12 cellular contexts compared by ENCODE assay signal in the genomic region with DNA sequence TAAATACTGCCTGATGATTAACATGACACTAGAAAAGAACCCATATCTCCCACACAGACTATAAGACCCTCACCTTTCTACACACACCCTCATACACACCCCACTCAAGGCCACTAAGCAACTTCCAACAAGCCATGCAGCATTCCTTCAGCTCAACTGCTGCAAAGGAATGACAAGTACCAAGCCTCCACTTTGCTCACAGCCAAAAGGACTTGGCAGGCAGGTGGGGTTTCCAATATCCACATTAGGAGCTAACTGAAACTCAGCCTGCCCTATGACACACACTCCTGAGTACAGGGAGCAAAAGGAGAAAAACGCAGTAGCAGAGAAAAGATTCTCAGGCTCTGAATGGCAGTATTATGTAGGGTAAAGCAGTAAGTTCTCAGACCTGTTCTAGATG. TPM values are rescaled to one million over a fixed set of nuclear protein-coding genes. Genes with fewer than 3 reads are reported as not detected.
DNase-seq lines count a peak whose midpoint lies in the region; ATAC-seq, FAIRE-seq and TF ChIP-seq lines count a peak whose summit lies in the region.
"Had no signal": no experiment of that assay in that cellular context is flagged by ENCODE, and none has a peak within 500 bp of the region (broad histone marks: within the 10 kb centered on the region; RNA-seq: fewer than 3 reads in every experiment).

No MANE protein-coding gene starts in this region.

- no peak for TF ChIP-seq RAD21 in HepG2 (CRISPR knock-in tag; IDR thresholded peaks at IDR 0.05)

- H3K4me1 ChIP-seq in duodenal mucosa (ENCODE audit: control insufficient read depth in 1 of 2, insufficient read depth in 2 of 2, low read length in 2 of 2) (peaks cover 20 to 39% of the 10 kb centered on the region in 2 donors), HepG2 (ENCODE audit: insufficient read depth, low read length) (peaks cover 13% of the 10 kb centered on the region), subcutaneous abdominal adipose tissue (ENCODE audit: control insufficient read depth in 5 of 5, insufficient read depth in 5 of 5, low read length in 5 of 5) (peaks cover 0 to 30% (median 25%) of the 10 kb centered on the region in 5 donors)

- no peak overlapping the region for H3K4me2 ChIP-seq in HepG2 (ENCODE audit: low read depth, low read length)

- H3K9ac ChIP-seq in duodenal mucosa (ENCODE audit: low read depth in 1 of 2, low read length in 2 of 2), result no peak overlapping the region
- H3K9ac ChIP-seq in HepG2 (ENCODE audit: insufficient read depth, low read depth, low read length), result no peak overlapping the region
- H3K9ac ChIP-seq in subcutaneous abdominal adipose tissue (ENCODE audit: low read length in 5 of 5), result no peak overlapping the region

- no peaks in the 10 kb centered on the region for H3K36me3 ChIP-seq in duodenal mucosa (ENCODE audit: control insufficient read depth in 1 of 2, insufficient read depth in 2 of 2, low read length in 2 of 2)
- peaks cover 3 to 6% of the 10 kb centered on the region in 2 experiments; a peak in 3 of 5 replicates for H3K36me3 ChIP-seq in HepG2 (replicated peaks in 1 of 2; ENCODE audit: control insufficient read depth in 1 of 2, insufficient read depth in 2 of 2, low read length in 2 of 2)
- H3K36me3 ChIP-seq in subcutaneous abdominal adipose tissue (ENCODE audit: control insufficient read depth in 5 of 5, insufficient read depth in 5 of 5, low read length in 5 of 5), result no peaks in the 10 kb centered on the region

- intact Hi-C loops in HepG2 (cut with micrococcal nuclease; ENCODE audit: unreplicated experiment), result no loop called here

- TF ChIP-seq EP300 in HepG2 (IDR thresholded peaks at IDR 0.05; ENCODE audit: low read depth in 2 of 2, low read length in 2 of 2) (no peak), HepG2 (CRISPR knock-in tag; IDR thresholded peaks at IDR 0.05; ENCODE audit: borderline replicate concordance) (no peak)

- TF ChIP-seq CTCF in HepG2 (CRISPR knock-in tag; IDR thresholded peaks at IDR 0.05), result no peak

- in situ Hi-C loops in HepG2 (cut with HindIII; ENCODE audit: extremely low pct_ligation_motif_present, low pct_unique_long_range_greater_than_20kb), result no loop called here

- H3K27ac ChIP-seq in duodenal mucosa (ENCODE audit: low read depth, low read length) (peak overlapping the region; percentile 63), HepG2 (ENCODE audit: extremely low read length, insufficient read depth, low read length) (no peak overlapping the region), subcutaneous abdominal adipose tissue (ENCODE audit: low read depth, low read length) (peak overlapping the region; percentile 32)
- H3K27ac ChIP-seq: HL-60 had no signal

- H3K9me3 ChIP-seq in duodenal mucosa (ENCODE audit: control insufficient read depth in 1 of 2, low read length in 2 of 2), result no peaks in the 10 kb centered on the region
- H3K9me3 ChIP-seq in HepG2 (ENCODE audit: low read length), result no peaks in the 10 kb centered on the region
- H3K9me3 ChIP-seq in subcutaneous abdominal adipose tissue (ENCODE audit: control insufficient read depth in 5 of 5, low read length in 5 of 5), result no peaks in the 10 kb centered on the region

- no peaks in the 10 kb centered on the region for H3K27me3 ChIP-seq in duodenal mucosa (ENCODE audit: control insufficient read depth in 1 of 2, insufficient read depth in 2 of 2, low read length in 2 of 2)
- H3K27me3 ChIP-seq in HepG2 (ENCODE audit: control insufficient read depth in 1 of 2, insufficient read depth in 2 of 2, low read length in 2 of 2), result no peaks in the 10 kb centered on the region
- H3K27me3 ChIP-seq in subcutaneous abdominal adipose tissue (ENCODE audit: control insufficient read depth in 5 of 5, insufficient read depth in 4 of 5, low read length in 5 of 5), result no peaks in the 10 kb centered on the region

- CTCF ChIA-PET in HepG2 (lab: Yijun Ruan, JAX; ENCODE audit: low intra/inter-chr PET ratio, low total read pairs), result no interaction called here

- no peak for TF ChIP-seq POLR2A in HepG2 (IDR thresholded peaks at IDR 0.05; ENCODE audit: insufficient read depth in 1 of 2, low read depth in 2 of 2, low read length in 2 of 2)

- H2AFZ ChIP-seq in HepG2 (ENCODE audit: low read length), result no peak overlapping the region

- POLR2A ChIA-PET in HepG2 (lab: Yijun Ruan, JAX), result no interaction called here

- FAIRE-seq in HepG2 (lab: Jason Lieb, UNC), result peak; percentile 43

- H3K4me3 ChIP-seq in duodenal mucosa (ENCODE audit: low read depth in 1 of 2, low read length in 2 of 2) (no peak overlapping the region), HepG2 (replicated peaks in 1 of 3; ENCODE audit: insufficient read depth in 1 of 3, low read depth in 2 of 3, low read length in 3 of 3) (no peak overlapping the region), subcutaneous abdominal adipose tissue (ENCODE audit: low read depth in 1 of 5, low read length in 5 of 5) (no peak overlapping the region)

- 91% methylated on average over 1 of the region's 1 CpG for WGBS in HepG2 (ENCODE audit: low lambda C conversion rate)

- DNase-seq in M059J (ENCODE audit: low read depth), result peak; percentile 49
- no peak for DNase-seq in HepG2 (ENCODE audit: low spot score)
- no peak for DNase-seq in SW 1271 (lab: John Stamatoyannopoulos, UW)
- no peak for DNase-seq in RPMI8226
- DNase-seq in activated naive CD4-positive, alpha-beta T cell (lab: John Stamatoyannopoulos, UW), result no peak
- DNase-seq: activated CD4-positive, alpha-beta T cell treated with anti-CD3 and anti-CD28 coated beads, Interleukin-2, amount 50 U/mL, for 4 hours; naive B cell; NCI-H524 treated with DMSO at 0.1 percent for 48 hours had no signal

- H3K79me2 ChIP-seq in HepG2 (ENCODE audit: insufficient read depth, low read length), result no peaks in the 10 kb centered on the region

- BruUV-seq in HepG2 (replicated peaks; lab: Mats Ljungman, UMichigan), result no TSS peak

- ATAC-seq in HepG2 (no peak), GM21528 (IDR thresholded peaks at IDR 0.05; ENCODE audit: low FRiP score, unreplicated experiment) (no peak)

- no peaks in the 10 kb centered on the region; the same call in 1 of the 2 replicates for H4K20me1 ChIP-seq in HepG2 (ENCODE audit: insufficient read depth, low read length)

TF ChIP-seq in HepG2, 621 proteins besides CTCF, POLR2A, EP300 and RAD21 (continues in another document):
- no peak for TF ChIP-seq KAT2B (IDR thresholded peaks at IDR 0.05; ENCODE audit: borderline replicate concordance, low read depth, low read length)
- TF ChIP-seq KMT2B (CRISPR knock-in tag; IDR thresholded peaks at IDR 0.05), result no peak
- TF ChIP-seq, protein P1, sequence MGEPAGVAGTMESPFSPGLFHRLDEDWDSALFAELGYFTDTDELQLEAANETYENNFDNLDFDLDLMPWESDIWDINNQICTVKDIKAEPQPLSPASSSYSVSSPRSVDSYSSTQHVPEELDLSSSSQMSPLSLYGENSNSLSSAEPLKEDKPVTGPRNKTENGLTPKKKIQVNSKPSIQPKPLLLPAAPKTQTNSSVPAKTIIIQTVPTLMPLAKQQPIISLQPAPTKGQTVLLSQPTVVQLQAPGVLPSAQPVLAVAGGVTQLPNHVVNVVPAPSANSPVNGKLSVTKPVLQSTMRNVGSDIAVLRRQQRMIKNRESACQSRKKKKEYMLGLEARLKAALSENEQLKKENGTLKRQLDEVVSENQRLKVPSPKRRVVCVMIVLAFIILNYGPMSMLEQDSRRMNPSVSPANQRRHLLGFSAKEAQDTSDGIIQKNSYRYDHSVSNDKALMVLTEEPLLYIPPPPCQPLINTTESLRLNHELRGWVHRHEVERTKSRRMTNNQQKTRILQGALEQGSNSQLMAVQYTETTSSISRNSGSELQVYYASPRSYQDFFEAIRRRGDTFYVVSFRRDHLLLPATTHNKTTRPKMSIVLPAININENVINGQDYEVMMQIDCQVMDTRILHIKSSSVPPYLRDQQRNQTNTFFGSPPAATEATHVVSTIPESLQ (CRISPR knock-in tag; conservative IDR thresholded peaks at IDR 0.05), result no peak
- TF ChIP-seq AGO1 (IDR thresholded peaks at IDR 0.05; ENCODE audit: low read depth, low read length, poor library complexity, severe bottlenecking), result no peak
- TF ChIP-seq PTBP1 (IDR thresholded peaks at IDR 0.05; ENCODE audit: low read depth, low read length, poor library complexity, severe bottlenecking), result no peak

RNA-seq across cellular contexts. Expression of a gene that starts 13.4 kb away (rescaled TPM):
- total RNA-seq in M059J (2014; rRNA removed; shearing (Covaris generic)), result 6.8 and 13.5 TPM in 2 replicates
- total RNA-seq in HepG2 (2016; rRNA removed; fragmentation: Illumina TruSeq; extraction: Trizol), result 18.1 and 20.2 TPM in 2 replicates
- 11.3 and 14.3 TPM in 2 replicates for total RNA-seq in HepG2 (2016; cell fraction: cytosol; rRNA removed; fragmentation: Illumina TruSeq; extraction: Trizol; ENCODE audit: low read depth)
- 17.6 and 24.1 TPM in 2 replicates for total RNA-seq in HepG2 (2016; cell fraction: insoluble cytoplasmic fraction; rRNA removed; fragmentation: Illumina TruSeq; extraction: Trizol)
- total RNA-seq in HepG2 (2016; cell fraction: membrane; rRNA removed; fragmentation: Illumina TruSeq; extraction: Trizol), result 13.5 and 16.9 TPM in 2 replicates
- total RNA-seq in HepG2 (2016; cell fraction: nucleus; rRNA removed; fragmentation: Illumina TruSeq; extraction: Trizol), result 21.2 and 23.4 TPM in 2 replicates
- 16.1 and 25.0 TPM in 2 replicates for polyA plus RNA-seq in HepG2 (2011; rRNA removed)
- polyA plus RNA-seq in HepG2 (2011; cell fraction: cytosol; rRNA removed), result 10.3 and 14.4 TPM in 2 replicates
- polyA plus RNA-seq in HepG2 (2011; cell fraction: nucleus; rRNA removed), result 15.2 and 17.5 TPM in 2 replicates
- 9.0 and 10.2 TPM in 2 replicates for polyA plus RNA-seq in HepG2 (2012)
- 0.40 and 0.62 TPM in 2 replicates for polyA plus RNA-seq in HepG2 (2016; cell fraction: cytosol; fragmentation: Illumina TruSeq; extraction: Trizol; ENCODE audit: low read depth)
- polyA plus RNA-seq in HepG2 (2016; cell fraction: insoluble cytoplasmic fraction; fragmentation: Illumina TruSeq; extraction: Trizol; ENCODE audit: low read depth), result 8.0 and 9.7 TPM in 2 replicates
- 1.5 and 2.1 TPM in 2 replicates for polyA plus RNA-seq in HepG2 (2016; cell fraction: membrane; fragmentation: Illumina TruSeq; extraction: Trizol; ENCODE audit: low read depth)
- 18.9 and 21.0 TPM in 2 replicates for polyA plus RNA-seq in HepG2 (2016; cell fraction: nucleus; fragmentation: Illumina TruSeq; extraction: Trizol; ENCODE audit: insufficient read depth, low read depth)
- 35.8 and 39.2 TPM in 2 replicates for polyA minus RNA-seq in HepG2 (2011; rRNA and poly(A)+ RNA removed; ENCODE audit: low replicate concordance)
- 9.8 and 12.8 TPM in 2 replicates for polyA minus RNA-seq in HepG2 (2011; cell fraction: cytosol; rRNA and poly(A)+ RNA removed)
- polyA minus RNA-seq in HepG2 (2011; cell fraction: nucleus; rRNA and poly(A)+ RNA removed), result 24.6 and 31.2 TPM in 2 replicates
